Comparison of ENCODE assay signal across 1 cellular context in the genomic region with DNA sequence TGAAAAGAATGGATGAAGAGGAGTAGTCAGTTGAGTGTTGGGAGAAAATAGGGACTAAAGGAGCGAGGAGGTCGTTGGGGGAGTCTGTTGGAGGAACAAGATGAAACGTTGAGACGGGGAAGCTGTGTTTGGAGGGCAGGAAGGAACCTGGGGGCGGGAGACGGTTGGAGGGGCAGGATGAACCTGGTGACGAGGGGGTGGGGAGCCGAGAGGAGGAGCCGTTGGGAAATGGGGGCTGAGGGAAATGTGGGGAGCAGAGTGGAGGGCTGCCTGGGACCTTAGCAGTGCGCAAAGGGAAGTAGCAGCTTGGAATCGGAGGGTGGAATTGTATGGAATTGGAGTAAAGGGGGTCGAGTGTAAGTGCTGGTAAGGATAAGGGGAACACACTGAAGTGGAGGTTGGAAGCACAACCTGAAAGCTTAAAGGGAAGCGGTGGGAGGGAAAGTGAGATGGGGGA.
TF ChIP-seq lines count a peak whose summit lies in the region.

No MANE protein-coding gene starts in this region.

TF ChIP-seq in IMR-90, 13 proteins besides CTCF, POLR2A, EP300 and RAD21:
- no peak for TF ChIP-seq RFX5 (IDR thresholded peaks at IDR 0.05; ENCODE audit: low read depth, low read length)
- TF ChIP-seq ELK1 (IDR thresholded peaks at IDR 0.05; ENCODE audit: borderline replicate concordance, low read depth, low read length) = no peak
- no peak for TF ChIP-seq CHD1 (IDR thresholded peaks at IDR 0.05; ENCODE audit: low read depth, low read length)
- no peak for TF ChIP-seq CEBPB (IDR thresholded peaks at IDR 0.05; ENCODE audit: low read depth, low read length)
- TF ChIP-seq FOS (IDR thresholded peaks at IDR 0.05; ENCODE audit: low read depth, low read length) = no peak
- no peak for TF ChIP-seq MAZ (IDR thresholded peaks at IDR 0.05; ENCODE audit: borderline replicate concordance, low read depth, low read length)
- TF ChIP-seq RCOR1 (IDR thresholded peaks at IDR 0.05; ENCODE audit: insufficient replicate concordance, low read length) = no peak
- TF ChIP-seq MAFK (IDR thresholded peaks at IDR 0.05; ENCODE audit: low read depth, low read length) = no peak
- no peak for TF ChIP-seq NFE2L2 (IDR thresholded peaks at IDR 0.05; ENCODE audit: low read depth, low read length)
- TF ChIP-seq SMC3 (IDR thresholded peaks at IDR 0.05; ENCODE audit: low read depth, low read length) = no peak
- TF ChIP-seq BHLHE40 (IDR thresholded peaks at IDR 0.05; ENCODE audit: low read depth, low read length) = no peak
- TF ChIP-seq, protein P1, sequence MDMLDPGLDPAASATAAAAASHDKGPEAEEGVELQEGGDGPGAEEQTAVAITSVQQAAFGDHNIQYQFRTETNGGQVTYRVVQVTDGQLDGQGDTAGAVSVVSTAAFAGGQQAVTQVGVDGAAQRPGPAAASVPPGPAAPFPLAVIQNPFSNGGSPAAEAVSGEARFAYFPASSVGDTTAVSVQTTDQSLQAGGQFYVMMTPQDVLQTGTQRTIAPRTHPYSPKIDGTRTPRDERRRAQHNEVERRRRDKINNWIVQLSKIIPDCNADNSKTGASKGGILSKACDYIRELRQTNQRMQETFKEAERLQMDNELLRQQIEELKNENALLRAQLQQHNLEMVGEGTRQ (IDR thresholded peaks at IDR 0.05; ENCODE audit: low read depth, low read length) = no peak
- TF ChIP-seq MXI1 (IDR thresholded peaks at IDR 0.05; ENCODE audit: borderline replicate concordance, low read depth, low read length) = no peak
